ENCODE assay signal across 1 cellular context in the genomic region with DNA sequence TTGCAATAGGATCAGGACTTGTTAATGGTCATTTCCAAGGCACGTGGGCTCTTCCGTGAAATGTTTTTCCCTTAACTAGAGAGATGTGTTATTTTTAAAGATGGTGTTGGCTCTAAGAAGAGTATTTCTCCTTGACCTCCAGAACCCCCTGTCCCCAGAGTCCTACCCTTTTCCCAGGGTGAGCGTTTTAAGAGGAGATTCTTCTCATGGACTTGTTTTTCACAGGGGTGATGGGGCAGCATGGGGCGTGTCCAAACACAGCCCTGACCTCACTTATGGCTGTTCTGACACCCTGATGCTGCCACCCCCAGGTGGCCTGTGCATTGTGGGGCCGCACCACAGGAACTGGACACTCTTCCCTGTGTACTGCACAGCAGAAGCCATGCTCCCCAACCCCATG.
TF ChIP-seq lines count a peak whose summit lies in the region.

No MANE protein-coding gene starts in this region.

TF ChIP-seq in H1, 55 proteins besides CTCF, POLR2A, EP300 and RAD21:
- TF ChIP-seq SAP30 (IDR thresholded peaks at IDR 0.05; ENCODE audit: insufficient read depth, insufficient replicate concordance, low read length): no peak
- no peak for TF ChIP-seq BCL11A (IDR thresholded peaks at IDR 0.05; ENCODE audit: low read depth in 2 of 2, low read length in 2 of 2)
- TF ChIP-seq PHF8 (conservative IDR thresholded peaks at IDR 0.05; ENCODE audit: low read depth, low read length): no peak
- TF ChIP-seq TAF1 (IDR thresholded peaks at IDR 0.05; ENCODE audit: low read depth, low read length): no peak
TF ChIP-seq in H1: peak in this region for 0.
